ENCODE assay signal across 1 cellular context in the genomic region with DNA sequence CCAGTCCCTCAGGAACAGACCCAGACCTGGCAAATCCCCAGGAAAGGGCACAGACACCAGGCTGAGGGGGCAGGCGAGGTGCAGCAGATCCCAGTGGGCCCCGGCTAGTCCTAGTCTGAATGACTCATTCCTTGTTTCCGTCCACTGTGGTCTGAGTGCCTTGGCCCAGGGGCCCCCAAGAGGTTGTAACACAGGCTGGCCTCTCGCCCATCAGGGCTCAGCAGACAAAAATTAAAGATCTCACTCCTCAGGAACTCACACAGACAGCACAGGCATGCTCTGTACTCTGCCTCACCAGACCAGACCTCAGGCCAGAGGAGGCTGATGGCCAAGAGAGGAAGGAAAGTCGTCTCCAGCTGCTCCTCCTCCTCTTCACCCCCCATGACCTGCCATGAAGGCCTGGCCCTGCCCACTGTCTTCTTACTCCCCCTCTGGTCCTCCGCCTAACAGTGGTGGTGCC.
A peak's percentile ranks its signal among the peaks of the same experiment; 100 is the strongest.
TF ChIP-seq lines count a peak whose summit lies in the region.

No MANE protein-coding gene starts in this region.

TF ChIP-seq in IMR-90, 13 proteins besides CTCF, POLR2A, EP300 and RAD21:
- TF ChIP-seq MAFK (IDR thresholded peaks at IDR 0.05; ENCODE audit: low read depth, low read length) (no peak), MXI1 (IDR thresholded peaks at IDR 0.05; ENCODE audit: borderline replicate concordance, low read depth, low read length) (0 out of 2 replicates have a peak, but pooled peaks have one; percentile 50), BHLHE40 (IDR thresholded peaks at IDR 0.05; ENCODE audit: low read depth, low read length) (peak; percentile 84), CHD1 (IDR thresholded peaks at IDR 0.05; ENCODE audit: low read depth, low read length) (no peak), SMC3 (IDR thresholded peaks at IDR 0.05; ENCODE audit: low read depth, low read length) (no peak), CEBPB (IDR thresholded peaks at IDR 0.05; ENCODE audit: low read depth, low read length) (peak; percentile 68), RFX5 (IDR thresholded peaks at IDR 0.05; ENCODE audit: low read depth, low read length) (no peak), FOS (IDR thresholded peaks at IDR 0.05; ENCODE audit: low read depth, low read length) (peak; percentile 97), NFE2L2 (IDR thresholded peaks at IDR 0.05; ENCODE audit: low read depth, low read length) (no peak), RCOR1 (IDR thresholded peaks at IDR 0.05; ENCODE audit: insufficient replicate concordance, low read length) (peak; percentile 25), MAZ (IDR thresholded peaks at IDR 0.05; ENCODE audit: borderline replicate concordance, low read depth, low read length) (peak; percentile 86; the same call in 1 of the 2 replicates)
- TF ChIP-seq, protein P1, sequence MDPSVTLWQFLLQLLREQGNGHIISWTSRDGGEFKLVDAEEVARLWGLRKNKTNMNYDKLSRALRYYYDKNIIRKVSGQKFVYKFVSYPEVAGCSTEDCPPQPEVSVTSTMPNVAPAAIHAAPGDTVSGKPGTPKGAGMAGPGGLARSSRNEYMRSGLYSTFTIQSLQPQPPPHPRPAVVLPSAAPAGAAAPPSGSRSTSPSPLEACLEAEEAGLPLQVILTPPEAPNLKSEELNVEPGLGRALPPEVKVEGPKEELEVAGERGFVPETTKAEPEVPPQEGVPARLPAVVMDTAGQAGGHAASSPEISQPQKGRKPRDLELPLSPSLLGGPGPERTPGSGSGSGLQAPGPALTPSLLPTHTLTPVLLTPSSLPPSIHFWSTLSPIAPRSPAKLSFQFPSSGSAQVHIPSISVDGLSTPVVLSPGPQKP (IDR thresholded peaks at IDR 0.05; ENCODE audit: borderline replicate concordance, low read depth, low read length), result no peak
- TF ChIP-seq, protein P2, sequence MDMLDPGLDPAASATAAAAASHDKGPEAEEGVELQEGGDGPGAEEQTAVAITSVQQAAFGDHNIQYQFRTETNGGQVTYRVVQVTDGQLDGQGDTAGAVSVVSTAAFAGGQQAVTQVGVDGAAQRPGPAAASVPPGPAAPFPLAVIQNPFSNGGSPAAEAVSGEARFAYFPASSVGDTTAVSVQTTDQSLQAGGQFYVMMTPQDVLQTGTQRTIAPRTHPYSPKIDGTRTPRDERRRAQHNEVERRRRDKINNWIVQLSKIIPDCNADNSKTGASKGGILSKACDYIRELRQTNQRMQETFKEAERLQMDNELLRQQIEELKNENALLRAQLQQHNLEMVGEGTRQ (IDR thresholded peaks at IDR 0.05; ENCODE audit: low read depth, low read length), result no peak; the same call in 1 of the 2 replicates
